Comparison of ENCODE assay signal across 19 cellular contexts in genomic region chr10:95552680-95553342, GRCh38. TPM values are rescaled to one million over a fixed set of nuclear protein-coding genes. Genes with fewer than 3 reads are reported as not detected.
DNase-seq lines count a peak whose midpoint lies in the region; ATAC-seq lines count a peak whose summit lies in the region.
"Had no signal": no experiment of that assay in that cellular context is flagged by ENCODE, and none has a peak within 500 bp of the region (broad histone marks: within the 10 kb centered on the region; RNA-seq: fewer than 3 reads in every experiment).

No MANE protein-coding gene starts in this region.

- H3K4me1 ChIP-seq in mesodermal cell (ENCODE audit: control insufficient read depth, insufficient read depth, low read length, poor library complexity, severe bottlenecking) (peaks cover 16% of the 10 kb centered on the region), HAP-1 (no peaks in the 10 kb centered on the region)
- H3K4me1 ChIP-seq in CD8-positive, alpha-beta memory T cell (ENCODE audit: insufficient read depth, low read length), result no peaks in the 10 kb centered on the region

- DNase-seq in COLO668 (lab: John Stamatoyannopoulos, UW; ENCODE audit: unreplicated experiment), result peak; percentile 14
- DNase-seq in HuH-7 (ENCODE audit: low spot score), result peak; percentile 53
- peak; percentile 25 for DNase-seq in dermis blood vessel endothelial cell
- DNase-seq in CD8-positive, alpha-beta memory T cell, result no peak
- DNase-seq in HAP-1 (ENCODE audit: low spot score in 2 of 2), result no peak
- no peak for DNase-seq in caudate nucleus (lab: John Stamatoyannopoulos, UW)
- DNase-seq: activated CD4-positive, alpha-beta T cell treated with anti-CD3 and anti-CD28 coated beads for 36 hours; hypothalamus; lower lobe of right lung; NCI-H1930; NCI-H526 treated with DMSO at 0.1 percent for 48 hours; RPMI8226 had no signal

- H3K4me1 Mint-ChIP-seq in CD8-positive, alpha-beta memory T cell, result no peaks in the 10 kb centered on the region
- H3K4me1 Mint-ChIP-seq: activated CD4-positive, alpha-beta T cell treated with anti-CD3 and anti-CD28 coated beads for 36 hours; stimulated activated effector memory CD8-positive, alpha-beta T cell treated with anti-CD3 and anti-CD28 coated beads, Interleukin-12 subunit alpha, Interleukin-12 subunit beta, amount 100 ng/mL, for 72 hours had no signal

- in situ Hi-C loops in HAP-1 (cut with MboI; ENCODE audit: low sequenced_read_pairs), result no loop called here

- ATAC-seq in GM19463 (IDR thresholded peaks at IDR 0.05; ENCODE audit: unreplicated experiment), result no peak
- ATAC-seq: activated CD4-positive, alpha-beta T cell treated with anti-CD3 and anti-CD28 coated beads for 36 hours; esophagus mucosa; lower lobe of right lung; sciatic nerve; stimulated activated effector memory CD8-positive, alpha-beta T cell treated with anti-CD3 and anti-CD28 coated beads, Interleukin-12 subunit alpha, Interleukin-12 subunit beta, amount 100 ng/mL, for 72 hours had no signal

- H3K9me3 ChIP-seq in mesodermal cell (ENCODE audit: control insufficient read depth, low read length), result no peaks in the 10 kb centered on the region
- no peaks in the 10 kb centered on the region for H3K9me3 ChIP-seq in CD8-positive, alpha-beta memory T cell (ENCODE audit: low read length)
- no peaks in the 10 kb centered on the region for H3K9me3 ChIP-seq in HAP-1

- peaks cover 0 to 4% (median 0%) of the 10 kb centered on the region in 5 donors for H3K9me3 Mint-ChIP-seq in CD8-positive, alpha-beta memory T cell

- POLR2A ChIA-PET in CD8-positive, alpha-beta memory T cell (lab: Charles Lee), result no interaction called here

- H3K27me3 Mint-ChIP-seq in CD8-positive, alpha-beta memory T cell, result peaks cover 8 to 19% of the 10 kb centered on the region in 2 donors
- H3K27me3 Mint-ChIP-seq: activated CD4-positive, alpha-beta T cell treated with anti-CD3 and anti-CD28 coated beads for 36 hours had no signal

- H3K27me3 ChIP-seq in CD8-positive, alpha-beta memory T cell (ENCODE audit: insufficient read depth, low read length, poor library complexity, severe bottlenecking), result no peaks in the 10 kb centered on the region
- H3K27me3 ChIP-seq in HAP-1 (ENCODE audit: low read depth), result no peaks in the 10 kb centered on the region

- H3K4me3 Mint-ChIP-seq in CD8-positive, alpha-beta memory T cell, result no peak overlapping the region
- H3K4me3 Mint-ChIP-seq: activated CD4-positive, alpha-beta T cell treated with anti-CD3 and anti-CD28 coated beads for 36 hours; stimulated activated effector memory CD8-positive, alpha-beta T cell treated with anti-CD3 and anti-CD28 coated beads, Interleukin-12 subunit alpha, Interleukin-12 subunit beta, amount 100 ng/mL, for 72 hours had no signal

- H3K4me3 ChIP-seq in mesodermal cell (ENCODE audit: extremely low read depth, insufficient read depth, low read length, poor library complexity, severe bottlenecking) (no peak overlapping the region), HAP-1 (no peak overlapping the region)
- no peak overlapping the region for H3K4me3 ChIP-seq in CD8-positive, alpha-beta memory T cell (ENCODE audit: low read length)
- H3K4me3 ChIP-seq: coronary artery, lower lobe of right lung had no signal

- H3K36me3 Mint-ChIP-seq in CD8-positive, alpha-beta memory T cell, result peaks cover 0 to 3% (median 0%) of the 10 kb centered on the region in 3 donors
- H3K36me3 Mint-ChIP-seq: stimulated activated effector memory CD8-positive, alpha-beta T cell treated with anti-CD3 and anti-CD28 coated beads, Interleukin-12 subunit alpha, Interleukin-12 subunit beta, amount 100 ng/mL, for 72 hours had no signal

- CTCF ChIA-PET in CD8-positive, alpha-beta memory T cell (lab: Charles Lee), result interaction anchor here (1.2 kb wide), 1 partner anchor 141 kb away, joined by 4 read pairs; the partner anchor contains the start of gene TCTN3

- no peaks in the 10 kb centered on the region for H3K36me3 ChIP-seq in mesodermal cell (ENCODE audit: control insufficient read depth, insufficient read depth, low read length)
- no peaks in the 10 kb centered on the region for H3K36me3 ChIP-seq in CD8-positive, alpha-beta memory T cell (ENCODE audit: insufficient read depth, low read length)
- no peaks in the 10 kb centered on the region for H3K36me3 ChIP-seq in HAP-1 (replicated peaks)
- H3K36me3 ChIP-seq: lower lobe of right lung had no signal

- H3K27ac ChIP-seq in mesodermal cell (ENCODE audit: low read depth, low read length, severe bottlenecking), result peak overlapping the region; percentile 23
- H3K27ac ChIP-seq in CD8-positive, alpha-beta memory T cell (ENCODE audit: low read depth, low read length), result no peak overlapping the region
- H3K27ac ChIP-seq in caudate nucleus (ENCODE audit: low read depth, low read length), result no peak overlapping the region
- H3K27ac ChIP-seq: coronary artery, HL-60, lower lobe of right lung had no signal

- peak overlapping the region in 1 of 8 donors; percentile 74 for H3K27ac Mint-ChIP-seq in CD8-positive, alpha-beta memory T cell
- H3K27ac Mint-ChIP-seq: activated CD4-positive, alpha-beta T cell treated with anti-CD3 and anti-CD28 coated beads for 36 hours; stimulated activated effector memory CD8-positive, alpha-beta T cell treated with anti-CD3 and anti-CD28 coated beads, Interleukin-12 subunit alpha, Interleukin-12 subunit beta, amount 100 ng/mL, for 72 hours had no signal

- WGBS in mesodermal cell (ENCODE audit: insufficient coverage in 2 of 2), 2 experiments, result 59% methylated on average over 4 of the region's 5 CpGs; no CpG with 5 or more reads in 1 of the 2 experiments

RNA-seq across cellular contexts. Expression of gene SORBS1, which starts 8.4 kb away (rescaled TPM):
- 0.68 and 3.6 TPM in 2 replicates for total RNA-seq in dermis blood vessel endothelial cell
- polyA plus RNA-seq in mesodermal cell (2013, experiment 1 of 2), result 22.8 TPM
- 20.8 TPM for polyA plus RNA-seq in mesodermal cell (2013, experiment 2 of 2)
- 1 to 10 TPM in 1 of 2 experiments, under 1 TPM in 1; 0.92 to 1.7 TPM for total RNA-seq in CD8-positive, alpha-beta memory T cell
- polyA plus RNA-seq in CD8-positive, alpha-beta memory T cell, result 0.28 TPM

Comparison
In these comparisons a context has a peak if more than half of its experiments do, and no peak if none do; other contexts are left out.
1. DNase-seq: peak in COLO668 (single experiment), HuH-7 (single experiment) and dermis blood vessel endothelial cell (single experiment); none in CD8-positive, alpha-beta memory T cell (0 of 5), HAP-1 (0 of 2) and caudate nucleus (0 of 61).